ENCODE assay signal across 19 cellular contexts in genomic region chr9:96467784-96468183, GRCh38. TPM values are rescaled to one million over a fixed set of nuclear protein-coding genes. Genes with fewer than 3 reads are reported as not detected.
DNase-seq lines count a peak whose midpoint lies in the region; ATAC-seq and TF ChIP-seq lines count a peak whose summit lies in the region.
"Had no signal": no experiment of that assay in that cellular context is flagged by ENCODE, and none has a peak within 500 bp of the region (broad histone marks: within the 10 kb centered on the region; RNA-seq: fewer than 3 reads in every experiment).

No MANE protein-coding gene starts in this region.

- H3K4me1 ChIP-seq in lower lobe of right lung (no peaks in the 10 kb centered on the region), upper lobe of right lung (no peaks in the 10 kb centered on the region)
- H3K4me1 ChIP-seq: BLaER1, Caco-2 had no signal

- intact Hi-C loops in Right ventricle myocardium superior (cut with DNase I), result no loop called here
- intact Hi-C loops in cardiac septum (cut with DNase I), result no loop called here
- intact Hi-C loops in lower lobe of right lung (cut with DNase I), result no loop called here
- intact Hi-C loops in upper lobe of right lung (cut with DNase I), result no loop called here

- H3K36me3 ChIP-seq in lower lobe of right lung (peaks cover 54% of the 10 kb centered on the region), upper lobe of right lung (peaks cover 46% of the 10 kb centered on the region)

- no peaks in the 10 kb centered on the region for H3K27me3 Mint-ChIP-seq in central memory CD8-positive, alpha-beta T cell
- no peaks in the 10 kb centered on the region for H3K27me3 Mint-ChIP-seq in stimulated activated naive B cell treated with anti-CD40 and anti-IgM and Interleukin-4, amounts not matched to agents 10 μg/mL and 1 μg/mL and 100 μg/mL, for 72 hours
- H3K27me3 Mint-ChIP-seq: B cell; CD4-positive, CD25-positive, alpha-beta regulatory T cell had no signal

- TF ChIP-seq CTCF in lower lobe of right lung (IDR thresholded peaks at IDR 0.05) (no peak), upper lobe of right lung (IDR thresholded peaks at IDR 0.05) (no peak)

- H3K4me3 Mint-ChIP-seq in central memory CD8-positive, alpha-beta T cell, result no peak overlapping the region
- no peak overlapping the region for H3K4me3 Mint-ChIP-seq in stimulated activated naive B cell treated with anti-CD40 and anti-IgM and Interleukin-4, amounts not matched to agents 10 μg/mL and 1 μg/mL and 100 μg/mL, for 72 hours
- H3K4me3 Mint-ChIP-seq: B cell; CD4-positive, CD25-positive, alpha-beta regulatory T cell; CD8-positive, alpha-beta T cell had no signal

- H3K4me3 ChIP-seq in lower lobe of right lung (no peak overlapping the region), upper lobe of right lung (no peak overlapping the region)
- H3K4me3 ChIP-seq: BLaER1, GM23248 had no signal

- H3K27me3 ChIP-seq in lower lobe of right lung (ENCODE audit: low read depth) (no peaks in the 10 kb centered on the region), upper lobe of right lung (no peaks in the 10 kb centered on the region)
- H3K27me3 ChIP-seq: BLaER1 had no signal

- no peak for DNase-seq in Right ventricle myocardium superior
- DNase-seq in cardiac septum (ENCODE audit: low spot score), result no peak
- no peak for DNase-seq in central memory CD8-positive, alpha-beta T cell (ENCODE audit: low spot score in 2 of 2)
- peak; percentile 55 for DNase-seq in lower lobe of right lung
- DNase-seq in upper lobe of right lung, result no peak
- DNase-seq in cerebellar cortex (ENCODE audit: low spot score), result no peak
- no peak for DNase-seq in stimulated activated naive B cell treated with anti-CD40 and anti-IgM and Interleukin-4, amounts not matched to agents 10 μg/mL and 1 μg/mL and 100 μg/mL, for 72 hours
- DNase-seq: Caco-2; CD4-positive, CD25-positive, alpha-beta regulatory T cell; CD8-positive, alpha-beta T cell; DMS153; DND-41; GM23248; H7; HCEC 1CT had no signal

- H3K27ac ChIP-seq in lower lobe of right lung (no peak overlapping the region), upper lobe of right lung (no peak overlapping the region)
- H3K27ac ChIP-seq: 22Rv1, BLaER1, C4-2B, GM23248 had no signal

- H3K27ac Mint-ChIP-seq in central memory CD8-positive, alpha-beta T cell (ENCODE audit: low read depth), result peak overlapping the region; percentile 76
- H3K27ac Mint-ChIP-seq in stimulated activated naive B cell treated with anti-CD40 and anti-IgM and Interleukin-4, amounts not matched to agents 10 μg/mL and 1 μg/mL and 100 μg/mL, for 72 hours, result no peak overlapping the region
- H3K27ac Mint-ChIP-seq: B cell; CD8-positive, alpha-beta T cell had no signal

- peak; percentile 34 for ATAC-seq in Right ventricle myocardium superior (ENCODE audit: poor library complexity)
- ATAC-seq in central memory CD8-positive, alpha-beta T cell (replicated peaks; ENCODE audit: extremely low read depth, poor library complexity, severe bottlenecking), result no peak
- peak; percentile 87 to 96 for ATAC-seq in lower lobe of right lung
- ATAC-seq in upper lobe of right lung, result peak; percentile 86
- ATAC-seq in stimulated activated naive B cell treated with anti-CD40 and anti-IgM and Interleukin-4, amounts not matched to agents 10 μg/mL and 1 μg/mL and 100 μg/mL, for 72 hours (replicated peaks), result no peak
- ATAC-seq: CD8-positive, alpha-beta T cell had no signal

- H3K9me3 Mint-ChIP-seq in central memory CD8-positive, alpha-beta T cell, result no peaks in the 10 kb centered on the region
- H3K9me3 Mint-ChIP-seq in stimulated activated naive B cell treated with anti-CD40 and anti-IgM and Interleukin-4, amounts not matched to agents 10 μg/mL and 1 μg/mL and 100 μg/mL, for 72 hours, result no peaks in the 10 kb centered on the region
- H3K9me3 Mint-ChIP-seq: CD4-positive, CD25-positive, alpha-beta regulatory T cell; CD8-positive, alpha-beta T cell had no signal

- peaks cover 26% of the 10 kb centered on the region for H3K36me3 Mint-ChIP-seq in central memory CD8-positive, alpha-beta T cell (ENCODE audit: insufficient read depth)
- H3K36me3 Mint-ChIP-seq in stimulated activated naive B cell treated with anti-CD40 and anti-IgM and Interleukin-4, amounts not matched to agents 10 μg/mL and 1 μg/mL and 100 μg/mL, for 72 hours, result peaks cover 20 to 28% of the 10 kb centered on the region in 2 donors

- no peaks in the 10 kb centered on the region for H3K9me3 ChIP-seq in lower lobe of right lung
- no peaks in the 10 kb centered on the region for H3K9me3 ChIP-seq in upper lobe of right lung
- H3K9me3 ChIP-seq: BLaER1, Caco-2 had no signal

- no peaks in the 10 kb centered on the region for H3K4me1 Mint-ChIP-seq in central memory CD8-positive, alpha-beta T cell
- no peaks in the 10 kb centered on the region for H3K4me1 Mint-ChIP-seq in stimulated activated naive B cell treated with anti-CD40 and anti-IgM and Interleukin-4, amounts not matched to agents 10 μg/mL and 1 μg/mL and 100 μg/mL, for 72 hours
- H3K4me1 Mint-ChIP-seq: B cell had no signal

RNA-seq across cellular contexts. Expression of gene HABP4, which starts 17.8 kb away (rescaled TPM):
- total RNA-seq in Right ventricle myocardium superior (22.8 TPM), cardiac septum (29.7 TPM), lower lobe of right lung (9.8 TPM), upper lobe of right lung (10.3 TPM)

RNA-seq across cellular contexts. Expression of gene ZNF367, which starts 49.6 kb away (rescaled TPM):
- total RNA-seq in Right ventricle myocardium superior (4.3 TPM), cardiac septum (2.1 TPM), lower lobe of right lung (1.1 TPM), upper lobe of right lung (0.67 TPM)

Comparison
In these comparisons a context has a peak if more than half of its experiments do, and no peak if none do; other contexts are left out.
1. ATAC-seq: peak in Right ventricle myocardium superior (single experiment), lower lobe of right lung (2 of 2) and upper lobe of right lung (single experiment); none in central memory CD8-positive, alpha-beta T cell (single experiment) and stimulated activated naive B cell treated with anti-CD40 and anti-IgM and Interleukin-4, amounts not matched to agents 10 μg/mL and 1 μg/mL and 100 μg/mL, for 72 hours (0 of 2).